ENCODE assay signal across 10 cellular contexts in genomic region chr7:101740981-101741725, GRCh38.
DNase-seq lines count a peak whose midpoint lies in the region; ATAC-seq and TF ChIP-seq lines count a peak whose summit lies in the region.
"Had no signal": no experiment of that assay in that cellular context is flagged by ENCODE, and none has a peak within 500 bp of the region (broad histone marks: within the 10 kb centered on the region; RNA-seq: fewer than 3 reads in every experiment).

No MANE protein-coding gene starts in this region.

- no peak for ATAC-seq in activated naive CD8-positive, alpha-beta T cell treated with anti-CD3 and anti-CD28 coated beads, Interleukin-2, amount 50 U/mL, for 24 hours
- peak; percentile 57 for ATAC-seq in HG03175 (IDR thresholded peaks at IDR 0.05; ENCODE audit: unreplicated experiment)
- ATAC-seq in stimulated activated naive CD8-positive, alpha-beta T cell treated with anti-CD3 and anti-CD28 coated beads, Interleukin-15, amount 100 ng/mL, for 72 hours = peak; percentile 77
- ATAC-seq: gastroesophageal sphincter had no signal

- no peak for TF ChIP-seq CTCF in sigmoid colon (IDR thresholded peaks at IDR 0.05)

- no peaks in the 10 kb centered on the region for H3K9me3 ChIP-seq in sigmoid colon
- H3K9me3 ChIP-seq: gastroesophageal sphincter had no signal

- no peak for DNase-seq in activated naive CD8-positive, alpha-beta T cell treated with anti-CD3 and anti-CD28 coated beads, Interleukin-2, amount 50 U/mL, for 24 hours
- no peak for DNase-seq in T-helper 2 cell treated with Interferon-gamma antibody and Interleukin-4, amounts not matched to agents 5 μg/mL and 100 μg/mL, for 36 hours (ENCODE audit: low spot score)
- DNase-seq in stimulated activated naive CD8-positive, alpha-beta T cell treated with anti-CD3 and anti-CD28 coated beads, Interleukin-15, amount 100 ng/mL, for 72 hours = peak in 1 of 2 donors; percentile 33
- DNase-seq in A172 (ENCODE audit: low spot score) (no peak), SIG-M5 (lab: John Stamatoyannopoulos, UW) (no peak), sigmoid colon (no peak)

- no peaks in the 10 kb centered on the region for H3K36me3 ChIP-seq in sigmoid colon
- H3K36me3 ChIP-seq: gastroesophageal sphincter had no signal

- intact Hi-C loops in sigmoid colon (cut with DNase I) = loop anchor here (5.0 kb wide), 1 partner anchor 71 kb away; no protein-coding TSS in a partner anchor

- H3K36me3 Mint-ChIP-seq in activated naive CD8-positive, alpha-beta T cell = no peaks in the 10 kb centered on the region
- H3K36me3 Mint-ChIP-seq in activated naive CD8-positive, alpha-beta T cell treated with anti-CD3 and anti-CD28 coated beads, Interleukin-2, amount 50 U/mL, for 24 hours (ENCODE audit: low read depth) = no peaks in the 10 kb centered on the region
- peaks cover 2% of the 10 kb centered on the region for H3K36me3 Mint-ChIP-seq in T-helper 2 cell treated with Interferon-gamma antibody and Interleukin-4, amounts not matched to agents 5 μg/mL and 100 μg/mL, for 36 hours (ENCODE audit: low read depth)

- no peak for TF ChIP-seq EP300 in sigmoid colon (IDR thresholded peaks at IDR 0.05)

- H3K4me1 Mint-ChIP-seq in activated naive CD8-positive, alpha-beta T cell (ENCODE audit: low read depth) = peaks cover 30% of the 10 kb centered on the region
- peaks cover 35% of the 10 kb centered on the region for H3K4me1 Mint-ChIP-seq in activated naive CD8-positive, alpha-beta T cell treated with anti-CD3 and anti-CD28 coated beads, Interleukin-2, amount 50 U/mL, for 24 hours
- H3K4me1 Mint-ChIP-seq in T-helper 2 cell treated with Interferon-gamma antibody and Interleukin-4, amounts not matched to agents 5 μg/mL and 100 μg/mL, for 36 hours (ENCODE audit: low read depth) = peaks cover 35% of the 10 kb centered on the region
- H3K4me1 Mint-ChIP-seq in stimulated activated naive CD8-positive, alpha-beta T cell treated with anti-CD3 and anti-CD28 coated beads, Interleukin-15, amount 100 ng/mL, for 72 hours = peaks cover 68% of the 10 kb centered on the region

- no peak overlapping the region for H3K4me3 ChIP-seq in sigmoid colon
- H3K4me3 ChIP-seq: gastroesophageal sphincter had no signal

- H3K4me3 Mint-ChIP-seq in activated naive CD8-positive, alpha-beta T cell = peak overlapping the region; percentile 65
- H3K4me3 Mint-ChIP-seq in activated naive CD8-positive, alpha-beta T cell treated with anti-CD3 and anti-CD28 coated beads, Interleukin-2, amount 50 U/mL, for 24 hours = no peak overlapping the region
- peak overlapping the region; percentile 76 for H3K4me3 Mint-ChIP-seq in T-helper 2 cell treated with Interferon-gamma antibody and Interleukin-4, amounts not matched to agents 5 μg/mL and 100 μg/mL, for 36 hours
- H3K4me3 Mint-ChIP-seq in stimulated activated naive CD8-positive, alpha-beta T cell treated with anti-CD3 and anti-CD28 coated beads, Interleukin-15, amount 100 ng/mL, for 72 hours = peak overlapping the region; percentile 62 to 76

- H3K27me3 ChIP-seq in sigmoid colon = peaks cover 0 to 4% (median 0%) of the 10 kb centered on the region in 3 donors

- H3K27me3 Mint-ChIP-seq in activated naive CD8-positive, alpha-beta T cell = no peaks in the 10 kb centered on the region
- no peaks in the 10 kb centered on the region for H3K27me3 Mint-ChIP-seq in activated naive CD8-positive, alpha-beta T cell treated with anti-CD3 and anti-CD28 coated beads, Interleukin-2, amount 50 U/mL, for 24 hours
- H3K27me3 Mint-ChIP-seq in T-helper 2 cell treated with Interferon-gamma antibody and Interleukin-4, amounts not matched to agents 5 μg/mL and 100 μg/mL, for 36 hours (ENCODE audit: low read depth) = no peaks in the 10 kb centered on the region
- no peaks in the 10 kb centered on the region for H3K27me3 Mint-ChIP-seq in stimulated activated naive CD8-positive, alpha-beta T cell treated with anti-CD3 and anti-CD28 coated beads, Interleukin-15, amount 100 ng/mL, for 72 hours

- TF ChIP-seq POLR2A in sigmoid colon (IDR thresholded peaks at IDR 0.05) = no peak

- peaks cover 0 to 14% (median 10%) of the 10 kb centered on the region in 4 donors for H3K4me1 ChIP-seq in sigmoid colon

- no peak overlapping the region for H3K27ac ChIP-seq in sigmoid colon
- H3K27ac ChIP-seq: C4-2B, gastroesophageal sphincter had no signal

- 50 to 54% methylated on average over 9 of the region's 9 CpGs for WGBS in sigmoid colon, 2 donors

- H3K27ac Mint-ChIP-seq in activated naive CD8-positive, alpha-beta T cell = peak overlapping the region; percentile 81
- no peak overlapping the region for H3K27ac Mint-ChIP-seq in activated naive CD8-positive, alpha-beta T cell treated with anti-CD3 and anti-CD28 coated beads, Interleukin-2, amount 50 U/mL, for 24 hours
- H3K27ac Mint-ChIP-seq in T-helper 2 cell treated with Interferon-gamma antibody and Interleukin-4, amounts not matched to agents 5 μg/mL and 100 μg/mL, for 36 hours = peak overlapping the region; percentile 89
- H3K27ac Mint-ChIP-seq in stimulated activated naive CD8-positive, alpha-beta T cell treated with anti-CD3 and anti-CD28 coated beads, Interleukin-15, amount 100 ng/mL, for 72 hours = peak overlapping the region; percentile 69 to 96

- H3K9me3 Mint-ChIP-seq in activated naive CD8-positive, alpha-beta T cell (ENCODE audit: low read depth) = no peaks in the 10 kb centered on the region
- no peaks in the 10 kb centered on the region for H3K9me3 Mint-ChIP-seq in activated naive CD8-positive, alpha-beta T cell treated with anti-CD3 and anti-CD28 coated beads, Interleukin-2, amount 50 U/mL, for 24 hours
- no peaks in the 10 kb centered on the region for H3K9me3 Mint-ChIP-seq in T-helper 2 cell treated with Interferon-gamma antibody and Interleukin-4, amounts not matched to agents 5 μg/mL and 100 μg/mL, for 36 hours
- H3K9me3 Mint-ChIP-seq in stimulated activated naive CD8-positive, alpha-beta T cell treated with anti-CD3 and anti-CD28 coated beads, Interleukin-15, amount 100 ng/mL, for 72 hours = peaks cover 0 to 4% of the 10 kb centered on the region in 2 donors
